ENCODE assay signal across 8 cellular contexts in the genomic region with DNA sequence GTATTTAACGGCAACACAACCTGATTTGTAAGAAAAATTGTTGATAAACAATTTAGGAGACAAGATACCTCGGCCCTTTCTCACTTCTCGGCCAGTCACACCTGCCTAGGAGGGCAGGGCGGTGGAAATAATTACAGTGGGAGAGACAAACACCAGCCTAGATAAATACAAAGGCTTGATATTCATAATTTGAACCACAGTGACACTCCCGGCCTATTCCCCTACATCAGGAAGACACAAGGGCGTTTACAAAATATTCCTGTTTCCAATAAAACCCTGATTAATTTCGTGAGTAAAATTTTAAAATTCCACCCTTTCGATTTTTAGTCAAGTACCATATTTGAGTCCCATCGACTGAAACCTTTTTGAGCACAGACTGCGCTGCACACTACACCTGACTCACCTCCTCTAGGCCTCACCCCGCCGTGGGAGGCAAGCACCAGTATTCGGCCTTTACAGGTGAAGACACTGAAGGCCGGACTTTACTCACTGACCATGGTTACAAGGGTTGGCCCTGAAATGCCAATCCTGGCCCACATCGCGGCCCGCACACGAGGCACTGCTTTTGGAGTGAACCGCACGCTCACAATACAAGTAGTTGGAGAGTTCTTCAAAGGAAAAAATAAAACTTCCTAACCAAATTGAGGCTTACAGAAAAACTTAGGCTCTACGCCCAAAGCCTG. TPM values are rescaled to one million over a fixed set of nuclear protein-coding genes. Genes with fewer than 3 reads are reported as not detected.
DNase-seq lines count a peak whose midpoint lies in the region; ATAC-seq and TF ChIP-seq lines count a peak whose summit lies in the region.

No MANE protein-coding gene starts in this region.

- H3K27me3 ChIP-seq in KMS-11 (ENCODE audit: insufficient read depth, low read depth) (no peaks in the 10 kb centered on the region), mesendoderm (ENCODE audit: insufficient read depth, low read length, poor library complexity) (no peaks in the 10 kb centered on the region)

- H3K9ac ChIP-seq in KMS-11 (peak overlapping the region; percentile 99), mesendoderm (ENCODE audit: low read length) (peak overlapping the region; percentile 97)

- H2BK120ac ChIP-seq in mesendoderm (ENCODE audit: low read depth, low read length), result no peak overlapping the region

- DNase-seq in D341Med (ENCODE audit: low spot score), result peak; percentile 35
- DNase-seq in activated CD4-positive, alpha-beta T cell treated with anti-CD3 and anti-CD28 coated beads for 48 hours, result peak; percentile 71
- peak; percentile 47 for DNase-seq in ecto neural progenitor cell (ENCODE audit: low spot score)
- no peak for DNase-seq in mesendoderm
- peak; percentile 13 for DNase-seq in stimulated activated CD8-positive, alpha-beta memory T cell treated with anti-CD3 and anti-CD28 coated beads, Interleukin-7, amount 100 ng/mL, for 24 hours (ENCODE audit: low read depth)
- no peak for DNase-seq in putamen (ENCODE audit: low spot score)

- peak overlapping the region; percentile 88 for H3K4ac ChIP-seq in mesendoderm (ENCODE audit: low read depth, low read length)

- H3K23ac ChIP-seq in mesendoderm (ENCODE audit: low read length), result peak overlapping the region; percentile 94

- no peak overlapping the region for H2BK15ac ChIP-seq in mesendoderm (replicated peaks; ENCODE audit: low read depth)

- peak overlapping the region; percentile 71 for H4K5ac ChIP-seq in mesendoderm (ENCODE audit: low read length)

- no CpG with 5 or more reads among the region's 21 CpGs for WGBS in mesendoderm (ENCODE audit: extremely low coverage, insufficient coverage, low lambda C conversion rate)

- peak overlapping the region; percentile 99 for H3K56ac ChIP-seq in mesendoderm (ENCODE audit: low read length)

- H3K27ac ChIP-seq in KMS-11, result peak overlapping the region; percentile 97
- peak overlapping the region; percentile 96 for H3K27ac ChIP-seq in mesendoderm (ENCODE audit: low read depth, low read length)

- peak overlapping the region; percentile 55 for H3K18ac ChIP-seq in mesendoderm (ENCODE audit: low read length)

- H2AK5ac ChIP-seq in mesendoderm (ENCODE audit: low read length), result peak overlapping the region; percentile 96

- peaks cover 1% of the 10 kb centered on the region for H3K79me1 ChIP-seq in mesendoderm (ENCODE audit: low read length)

- no peak for ATAC-seq in HG02588 (IDR thresholded peaks at IDR 0.05; ENCODE audit: unreplicated experiment)

- H3K36me3 ChIP-seq in KMS-11 (ENCODE audit: insufficient read depth) (0 out of 2 replicates have a peak, but pooled peaks cover 2% of the 10 kb centered on the region), mesendoderm (ENCODE audit: control insufficient read depth, insufficient read depth, low read length) (no peaks in the 10 kb centered on the region)

- no peak overlapping the region for H4K8ac ChIP-seq in mesendoderm (ENCODE audit: low read depth, low read length)

- H3K4me1 ChIP-seq in KMS-11 (ENCODE audit: low read depth, poor library complexity, severe bottlenecking) (peaks cover 43% of the 10 kb centered on the region), mesendoderm (ENCODE audit: control insufficient read depth, low read depth, low read length) (peaks cover 3% of the 10 kb centered on the region)

- H3K4me2 ChIP-seq in KMS-11 (peak overlapping the region; percentile 71), mesendoderm (ENCODE audit: low read length) (peak overlapping the region; percentile 77)

- no peak for TF ChIP-seq CTCF in KMS-11 (conservative IDR thresholded peaks at IDR 0.05; ENCODE audit: low read depth, low read length)

- peak overlapping the region; percentile 45 for H2BK5ac ChIP-seq in mesendoderm (ENCODE audit: low read length)

- peak overlapping the region; percentile 90 for H2AFZ ChIP-seq in KMS-11 (ENCODE audit: low read depth)

- H3K79me2 ChIP-seq in KMS-11 (ENCODE audit: insufficient read depth, low read depth) (peaks cover 58% of the 10 kb centered on the region), mesendoderm (ENCODE audit: control insufficient read depth, insufficient read depth, low read length) (peaks cover 53% of the 10 kb centered on the region)

- H3K4me3 ChIP-seq in KMS-11 (IDR thresholded peaks at IDR 0.05; ENCODE audit: insufficient read depth, low read depth, low read length) (no peak overlapping the region), mesendoderm (ENCODE audit: low read length) (peak overlapping the region; percentile 99)

- H4K20me1 ChIP-seq in KMS-11 (ENCODE audit: insufficient read depth), result peaks cover 13% of the 10 kb centered on the region

RNA-seq across cellular contexts. Expression of a gene that starts 0.8 kb away (rescaled TPM):
- polyA plus RNA-seq in mesendoderm (2013, experiment 1 of 2), result 99.8 TPM
- polyA plus RNA-seq in mesendoderm (2013, experiment 2 of 2), result 99.5 TPM

RNA-seq across cellular contexts. Expression of a gene that starts 39.3 kb away (rescaled TPM):
- 7.5 TPM for polyA plus RNA-seq in mesendoderm (2013, experiment 1 of 2)
- 8.2 TPM for polyA plus RNA-seq in mesendoderm (2013, experiment 2 of 2)

Comparison
In these comparisons a context has a peak if more than half of its experiments do, and no peak if none do; other contexts are left out.
1. DNase-seq: peak in D341Med (single experiment), activated CD4-positive, alpha-beta T cell treated with anti-CD3 and anti-CD28 coated beads for 48 hours (single experiment), ecto neural progenitor cell (single experiment) and stimulated activated CD8-positive, alpha-beta memory T cell treated with anti-CD3 and anti-CD28 coated beads, Interleukin-7, amount 100 ng/mL, for 24 hours (single experiment); none in mesendoderm (single experiment) and putamen (single experiment).